ENCODE assay signal across 10 cellular contexts in genomic region chr1:70386121-70386520, GRCh38.
"Had no signal": no experiment of that assay in that cellular context is flagged by ENCODE, and none has a peak within 500 bp of the region (broad histone marks: within the 10 kb centered on the region; RNA-seq: fewer than 3 reads in every experiment).

No MANE protein-coding gene starts in this region.

- H2AFZ ChIP-seq: GM23338 had no signal

- H3K36me3 ChIP-seq: HAP-1 had no signal

- H3K9me3 ChIP-seq: HAP-1 had no signal

- DNase-seq: HFFc6, IMR-90, KG1 had no signal

- H3K4me2 ChIP-seq: GM23338 had no signal

- H3K4me1 ChIP-seq: HAP-1 had no signal

- ATAC-seq: GM23338, HCT116, K562 had no signal

- H3K4me3 ChIP-seq: GM23338, HAP-1, K562 had no signal

- FAIRE-seq: H1, H54, HTR-8/SVneo, K562 had no signal
